1 cellular context compared by ENCODE assay signal in genomic region chr5:65925601-65926275, GRCh38.
TF ChIP-seq lines count a peak whose summit lies in the region.

No MANE protein-coding gene starts in this region.

TF ChIP-seq in IMR-90, 13 proteins besides CTCF, POLR2A, EP300 and RAD21:
- TF ChIP-seq CHD1 (IDR thresholded peaks at IDR 0.05; ENCODE audit: low read depth, low read length), result no peak
- no peak for TF ChIP-seq MAFK (IDR thresholded peaks at IDR 0.05; ENCODE audit: low read depth, low read length)
- peak; percentile 6; the same call in 1 of the 2 replicates for TF ChIP-seq USF2 (IDR thresholded peaks at IDR 0.05; ENCODE audit: low read depth, low read length)
- TF ChIP-seq MXI1 (IDR thresholded peaks at IDR 0.05; ENCODE audit: borderline replicate concordance, low read depth, low read length), result 0 out of 2 replicates have a peak, but pooled peaks have one; percentile 48
- TF ChIP-seq MAZ (IDR thresholded peaks at IDR 0.05; ENCODE audit: borderline replicate concordance, low read depth, low read length), result peak; percentile 89
- no peak for TF ChIP-seq ELK1 (IDR thresholded peaks at IDR 0.05; ENCODE audit: borderline replicate concordance, low read depth, low read length)
- TF ChIP-seq SMC3 (IDR thresholded peaks at IDR 0.05; ENCODE audit: low read depth, low read length), result no peak
